8 cellular contexts compared by ENCODE assay signal in genomic region chrX:47560179-47560830, GRCh38. TPM values are rescaled to one million over a fixed set of nuclear protein-coding genes. Genes with fewer than 3 reads are reported as not detected.
A peak's percentile ranks its signal among the peaks of the same experiment; 100 is the strongest.
DNase-seq lines count a peak whose midpoint lies in the region; ATAC-seq and TF ChIP-seq lines count a peak whose summit lies in the region.

No MANE protein-coding gene starts in this region.

- H3K4me1 ChIP-seq in breast epithelium: no peaks in the 10 kb centered on the region
- peaks cover 7 to 17% of the 10 kb centered on the region in 2 donors for H3K4me1 ChIP-seq in mucosa of rectum (ENCODE audit: control insufficient read depth in 2 of 2, insufficient read depth in 2 of 2, low read length in 2 of 2)

- intact Hi-C loops in breast epithelium (cut with DNase I; ENCODE audit: low total_unique reads): no loop called here

- no peak for TF ChIP-seq CTCF in AG04450 (IDR thresholded peaks at IDR 0.05; ENCODE audit: low read depth, low read length)
- TF ChIP-seq CTCF in breast epithelium (IDR thresholded peaks at IDR 0.05): no peak

- H3K36me3 ChIP-seq in breast epithelium: no peaks in the 10 kb centered on the region
- H3K36me3 ChIP-seq in mucosa of rectum (ENCODE audit: control insufficient read depth in 2 of 2, insufficient read depth in 2 of 2, low read length in 2 of 2): peaks cover 18 to 21% of the 10 kb centered on the region in 2 donors

- H3K4me3 ChIP-seq in AG04450 (ENCODE audit: low read depth, low read length): peak overlapping the region; percentile 56
- peak overlapping the region; percentile 58 to 64 (median 62) for H3K4me3 ChIP-seq in breast epithelium
- peak overlapping the region; percentile 72 to 87 for H3K4me3 ChIP-seq in mucosa of rectum (ENCODE audit: low read length in 2 of 2)

- peak overlapping the region; percentile 64 to 70 for H3K9ac ChIP-seq in mucosa of rectum (ENCODE audit: low read depth in 1 of 2, low read length in 2 of 2)

- TF ChIP-seq POLR2A in breast epithelium (IDR thresholded peaks at IDR 0.05): no peak

- CTCF ChIA-PET in AG04450 (lab: Charles Lee): interaction anchor here (2.3 kb wide), 1 partner anchor 84 kb away, joined by 8 read pairs; no protein-coding TSS in a partner anchor

- H3K9me3 ChIP-seq in AG04450 (ENCODE audit: control insufficient read depth, insufficient read depth, low read length) (no peaks in the 10 kb centered on the region), breast epithelium (no peaks in the 10 kb centered on the region), mucosa of rectum (ENCODE audit: control insufficient read depth in 2 of 2, low read length in 2 of 2) (no peaks in the 10 kb centered on the region)

- DNase-seq in AG04450 (ENCODE audit: low read depth, low spot score) (no peak), breast epithelium (ENCODE audit: low spot score in 2 of 2) (no peak), DMS 273 treated with DMSO at 0.1 percent for 48 hours (lab: John Stamatoyannopoulos, UW) (no peak), NCI-H187 treated with DMSO at 0.1 percent for 48 hours (lab: John Stamatoyannopoulos, UW) (no peak), NCI-H1105 treated with DMSO at 0.1 percent for 48 hours (lab: John Stamatoyannopoulos, UW) (no peak)
- no peak for DNase-seq in effector CD8-positive, alpha-beta T cell (lab: John Stamatoyannopoulos, UW)

- peak overlapping the region; percentile 82 for H3K27ac ChIP-seq in AG04450 (ENCODE audit: low read depth, low read length)
- peak overlapping the region; percentile 91 to 94 for H3K27ac ChIP-seq in breast epithelium
- peak overlapping the region; percentile 94 to 95 for H3K27ac ChIP-seq in mucosa of rectum (ENCODE audit: low read depth in 2 of 2, low read length in 2 of 2)

- peak; percentile 3 for ATAC-seq in HG03439 (IDR thresholded peaks at IDR 0.05; ENCODE audit: unreplicated experiment)

- H3K27me3 ChIP-seq in AG04450 (ENCODE audit: control insufficient read depth, insufficient read depth, low read length) (no peaks in the 10 kb centered on the region), breast epithelium (peaks cover 0 to 21% of the 10 kb centered on the region in 2 donors), mucosa of rectum (ENCODE audit: control insufficient read depth in 2 of 2, insufficient read depth in 2 of 2, low read length in 2 of 2) (no peaks in the 10 kb centered on the region)

- POLR2A ChIA-PET in AG04450 (lab: Yijun Ruan, JAX): no interaction called here

RNA-seq across cellular contexts. Expression of gene ARAF, which starts 0.7 kb away (rescaled TPM):
- 27.3 and 37.8 TPM in 2 replicates for polyA plus RNA-seq in AG04450 (2011; rRNA removed)
- 53.9 and 70.2 TPM in 2 replicates for polyA minus RNA-seq in AG04450 (2011; rRNA and poly(A)+ RNA removed)
- 10 to 100 TPM; 27.9 to 37.6 (median 30.6) TPM for total RNA-seq in breast epithelium

RNA-seq across cellular contexts. Expression of gene TIMP1, which starts 21.9 kb away (rescaled TPM):
- 1,256 and 2,140 TPM in 2 replicates for polyA plus RNA-seq in AG04450 (2011; rRNA removed)
- 1,655 and 2,290 TPM in 2 replicates for polyA minus RNA-seq in AG04450 (2011; rRNA and poly(A)+ RNA removed)
- total RNA-seq in breast epithelium: 100 to 1,000 TPM in 2 of 3 donors, 10 to 100 TPM in 1; 85.9 to 225 (median 180) TPM

RNA-seq across cellular contexts. Expression of gene SYN1, which starts 59.4 kb away (rescaled TPM):
- 0.24 and 0.37 TPM in 2 replicates for polyA plus RNA-seq in AG04450 (2011; rRNA removed)
- polyA minus RNA-seq in AG04450 (2011; rRNA and poly(A)+ RNA removed): 0.51 and 1.2 TPM in 2 replicates
- not detected for total RNA-seq in breast epithelium
